9 cellular contexts compared by ENCODE assay signal in genomic region chr1:246117066-246117791, GRCh38.
A peak's percentile ranks its signal among the peaks of the same experiment; 100 is the strongest.
DNase-seq lines count a peak whose midpoint lies in the region; ATAC-seq and TF ChIP-seq lines count a peak whose summit lies in the region.
"Had no signal": no experiment of that assay in that cellular context is flagged by ENCODE, and none has a peak within 500 bp of the region (broad histone marks: within the 10 kb centered on the region; RNA-seq: fewer than 3 reads in every experiment).

No MANE protein-coding gene starts in this region.

- peaks cover 4% of the 10 kb centered on the region for H3K9me3 Mint-ChIP-seq in mesothelial cell of epicardium

- peaks cover 25% of the 10 kb centered on the region for H3K4me1 Mint-ChIP-seq in mesothelial cell of epicardium

- peak; percentile 84 for ATAC-seq in GM18870 (IDR thresholded peaks at IDR 0.05; ENCODE audit: unreplicated experiment)
- ATAC-seq in HG03045 (IDR thresholded peaks at IDR 0.05; ENCODE audit: unreplicated experiment), result peak; percentile 83

- H3K36me3 Mint-ChIP-seq in mesothelial cell of epicardium, result no peaks in the 10 kb centered on the region

- peak; percentile 30; the same call in 1 of the 2 replicates for TF ChIP-seq CTCF in WI38 (IDR thresholded peaks at IDR 0.05; ENCODE audit: low read depth, low read length)
- no peak for TF ChIP-seq CTCF in mesothelial cell of epicardium (IDR thresholded peaks at IDR 0.05; ENCODE audit: unreplicated experiment)

- H3K4me3 Mint-ChIP-seq in mesothelial cell of epicardium, result no peak overlapping the region

- no peaks in the 10 kb centered on the region for H3K27me3 Mint-ChIP-seq in mesothelial cell of epicardium (ENCODE audit: low read depth)

- DNase-seq in CD1c-positive myeloid dendritic cell (ENCODE audit: extremely low spot score) (peak; percentile 47), NCI-H2171 (lab: John Stamatoyannopoulos, UW) (peak; percentile 26), mesothelial cell of epicardium (ENCODE audit: low spot score in 2 of 2, unreplicated experiment in 2 of 2) (no peak), NCI-H128 (lab: John Stamatoyannopoulos, UW; ENCODE audit: unreplicated experiment) (no peak)
- peak; percentile 22 for DNase-seq in effector CD4-positive, alpha-beta T cell

- no peak overlapping the region for H3K4me3 ChIP-seq in WI38 (ENCODE audit: low read depth, low read length)
- H3K4me3 ChIP-seq: SK-N-MC had no signal

- H3K27ac Mint-ChIP-seq in mesothelial cell of epicardium, result peak overlapping the region; percentile 7

Comparison
In these comparisons a context has a peak if more than half of its experiments do, and no peak if none do; other contexts are left out.
1. DNase-seq: peak in CD1c-positive myeloid dendritic cell (single experiment), NCI-H2171 (single experiment) and effector CD4-positive, alpha-beta T cell (single experiment); none in mesothelial cell of epicardium (0 of 2) and NCI-H128 (single experiment).